In genomic region chr1:27485363-27485762, GRCh38 we compare ENCODE assay signal across 25 cellular contexts. TPM values are rescaled to one million over a fixed set of nuclear protein-coding genes. Genes with fewer than 3 reads are reported as not detected.
DNase-seq lines count a peak whose midpoint lies in the region; ATAC-seq, FAIRE-seq and TF ChIP-seq lines count a peak whose summit lies in the region.
"Had no signal": no experiment of that assay in that cellular context is flagged by ENCODE, and none has a peak within 500 bp of the region (broad histone marks: within the 10 kb centered on the region; RNA-seq: fewer than 3 reads in every experiment).

No MANE protein-coding gene starts in this region.

- peak overlapping the region; percentile 22 for H3K27ac Mint-ChIP-seq in CD8-positive, alpha-beta T cell
- H3K27ac Mint-ChIP-seq in activated CD8-positive, alpha-beta memory T cell treated with anti-CD3 and anti-CD28 coated beads, Interleukin-2, amount 10 ng/mL, durations not matched to agents 7 days and 5 days: no peak overlapping the region
- H3K27ac Mint-ChIP-seq: T-helper 1 cell treated with Interleukin-12 subunit alpha and Interleukin-12 subunit beta and Interleukin-4 antibody, amounts not matched to agents 30 μg/mL and 1 μg/mL, for 36 hours had no signal

- in situ Hi-C loops in K562 (cut with MboI): no loop called here

- no peaks in the 10 kb centered on the region for H3K9me3 Mint-ChIP-seq in CD8-positive, alpha-beta T cell
- no peaks in the 10 kb centered on the region for H3K9me3 Mint-ChIP-seq in activated CD8-positive, alpha-beta memory T cell treated with anti-CD3 and anti-CD28 coated beads, Interleukin-2, amount 10 ng/mL, durations not matched to agents 7 days and 5 days (ENCODE audit: low read depth)
- H3K9me3 Mint-ChIP-seq: T-helper 1 cell treated with Interleukin-12 subunit alpha and Interleukin-12 subunit beta and Interleukin-4 antibody, amounts not matched to agents 30 μg/mL and 1 μg/mL, for 36 hours had no signal

- no peak overlapping the region for H3K4me3 Mint-ChIP-seq in CD8-positive, alpha-beta T cell
- no peak overlapping the region for H3K4me3 Mint-ChIP-seq in activated CD8-positive, alpha-beta memory T cell treated with anti-CD3 and anti-CD28 coated beads, Interleukin-2, amount 10 ng/mL, durations not matched to agents 7 days and 5 days
- H3K4me3 Mint-ChIP-seq: T-helper 1 cell treated with Interleukin-12 subunit alpha and Interleukin-12 subunit beta and Interleukin-4 antibody, amounts not matched to agents 30 μg/mL and 1 μg/mL, for 36 hours had no signal

- intact Hi-C loops in CD8-positive, alpha-beta T cell (cut with DNase I, micrococcal nuclease): loop anchor here in 1 of 2 experiments (5.0 kb wide), 1 partner anchor 68 kb away; no protein-coding TSS in a partner anchor
- intact Hi-C loops in K562 (cut with micrococcal nuclease) (loop anchor here (5.0 kb wide), 1 partner anchor 58 kb away; no protein-coding TSS in a partner anchor), psoas muscle (cut with DNase I) (no loop called here)

- CTCF ChIA-PET in CD8-positive, alpha-beta T cell (lab: Charles Lee): no interaction called here
- CTCF ChIA-PET in K562 (lab: Yijun Ruan, JAX; ENCODE audit: low intra/inter-chr PET ratio): no interaction called here
- CTCF ChIA-PET in activated CD8-positive, alpha-beta memory T cell treated with anti-CD3 and anti-CD28 coated beads, Interleukin-2, amount 10 ng/mL, durations not matched to agents 7 days and 5 days (lab: Charles Lee): no interaction called here

- H3K9me1 ChIP-seq in K562 (ENCODE audit: control insufficient read depth, insufficient read depth, low read length): no peaks in the 10 kb centered on the region

- peaks cover 53% of the 10 kb centered on the region for H4K20me1 ChIP-seq in Loucy (ENCODE audit: insufficient read depth, low read length, poor library complexity, severe bottlenecking)
- peaks cover 9% of the 10 kb centered on the region for H4K20me1 ChIP-seq in K562 (replicated peaks; ENCODE audit: control insufficient read depth, insufficient read depth, low read length)

- TF ChIP-seq POLR2A in K562 (conservative IDR thresholded peaks at IDR 0.05): no peak

- H3K4me2 ChIP-seq in Loucy (ENCODE audit: low read depth, low read length, poor library complexity, severe bottlenecking) (peak overlapping the region; percentile 57), K562 (ENCODE audit: insufficient read depth, low read length) (no peak overlapping the region)

- H2AFZ ChIP-seq in Loucy (ENCODE audit: low read length): no peak overlapping the region
- H2AFZ ChIP-seq in K562 (ENCODE audit: low read depth, low read length): no peak overlapping the region
- H2AFZ ChIP-seq: GM23248 had no signal

- no peaks in the 10 kb centered on the region for H3K27me3 ChIP-seq in CD8-positive, alpha-beta T cell (ENCODE audit: insufficient read depth, low read length)
- H3K27me3 ChIP-seq in Loucy (ENCODE audit: insufficient read depth, low read length, poor library complexity, severe bottlenecking) (no peaks in the 10 kb centered on the region), K562 (ENCODE audit: control insufficient read depth in 2 of 2, insufficient read depth in 2 of 2, low read length in 2 of 2) (no peaks in the 10 kb centered on the region), psoas muscle (ENCODE audit: insufficient read depth in 3 of 3, low read length in 2 of 3) (no peaks in the 10 kb centered on the region)
- H3K27me3 ChIP-seq: Peyer's patch had no signal

- H3K4me1 Mint-ChIP-seq in CD8-positive, alpha-beta T cell (ENCODE audit: low read depth): peaks cover 57% of the 10 kb centered on the region
- peaks cover 40% of the 10 kb centered on the region for H3K4me1 Mint-ChIP-seq in activated CD8-positive, alpha-beta memory T cell treated with anti-CD3 and anti-CD28 coated beads, Interleukin-2, amount 10 ng/mL, durations not matched to agents 7 days and 5 days

- ATAC-seq in CD8-positive, alpha-beta T cell: no peak
- ATAC-seq in K562 (no peak), psoas muscle (no peak), left lobe of liver (no peak)
- no peak for ATAC-seq in activated CD8-positive, alpha-beta memory T cell treated with anti-CD3 and anti-CD28 coated beads, Interleukin-2, amount 10 ng/mL, durations not matched to agents 7 days and 5 days
- ATAC-seq: GM12878 had no signal

- no peak for TF ChIP-seq EP300 in K562 (IDR thresholded peaks at IDR 0.05; ENCODE audit: low read length)

- no peaks in the 10 kb centered on the region for H3K27me3 Mint-ChIP-seq in CD8-positive, alpha-beta T cell (ENCODE audit: low read depth)
- H3K27me3 Mint-ChIP-seq in activated CD8-positive, alpha-beta memory T cell treated with anti-CD3 and anti-CD28 coated beads, Interleukin-2, amount 10 ng/mL, durations not matched to agents 7 days and 5 days: no peaks in the 10 kb centered on the region

- no peaks in the 10 kb centered on the region for H3K9me2 ChIP-seq in Loucy (replicated peaks; ENCODE audit: low read depth, low read length)

- BruUV-seq in K562 (replicated peaks; lab: Mats Ljungman, UMichigan): no TSS peak

- H3K9me3 ChIP-seq in CD8-positive, alpha-beta T cell (ENCODE audit: low read length): no peaks in the 10 kb centered on the region
- H3K9me3 ChIP-seq in Loucy (ENCODE audit: insufficient read depth, low read depth, low read length): no peaks in the 10 kb centered on the region
- H3K9me3 ChIP-seq in K562 (replicated peaks; ENCODE audit: control insufficient read depth, insufficient read depth, low read depth, low read length): no peaks in the 10 kb centered on the region
- H3K9me3 ChIP-seq in psoas muscle: no peaks in the 10 kb centered on the region
- H3K9me3 ChIP-seq: HAP-1, Peyer's patch had no signal

- H3K27ac ChIP-seq in CD8-positive, alpha-beta T cell (ENCODE audit: low read depth, low read length): no peak overlapping the region
- no peak overlapping the region for H3K27ac ChIP-seq in K562 (ENCODE audit: extremely low read depth, low read depth, low read length)
- peak overlapping the region; percentile 21 for H3K27ac ChIP-seq in psoas muscle
- H3K27ac ChIP-seq: GM23248, Peyer's patch had no signal

- peaks cover 90% of the 10 kb centered on the region for H3K79me2 ChIP-seq in Loucy (ENCODE audit: insufficient read depth, low read length)
- peaks cover 91% of the 10 kb centered on the region for H3K79me2 ChIP-seq in K562 (ENCODE audit: control insufficient read depth, insufficient read depth, low read length)

- H3K36me3 ChIP-seq in CD8-positive, alpha-beta T cell (ENCODE audit: insufficient read depth, low read length): no peaks in the 10 kb centered on the region
- H3K36me3 ChIP-seq in Loucy (ENCODE audit: insufficient read depth, low read length) (no peaks in the 10 kb centered on the region), K562 (ENCODE audit: control insufficient read depth, insufficient read depth, low read length) (peaks cover 26% of the 10 kb centered on the region), psoas muscle (ENCODE audit: insufficient read depth in 1 of 2, low read depth in 1 of 2) (no peaks in the 10 kb centered on the region)
- H3K36me3 ChIP-seq: Peyer's patch had no signal

- H3F3A ChIP-seq in Loucy (ENCODE audit: low read depth): no peaks in the 10 kb centered on the region

- peaks cover 23% of the 10 kb centered on the region for H3K4me1 ChIP-seq in CD8-positive, alpha-beta T cell (ENCODE audit: insufficient read depth, low read length)
- H3K4me1 ChIP-seq in Loucy (ENCODE audit: insufficient read depth, low read length, poor library complexity, severe bottlenecking): peaks cover 36% of the 10 kb centered on the region
- peaks cover 8 to 11% of the 10 kb centered on the region in 2 experiments; a peak in 4 of 5 replicates for H3K4me1 ChIP-seq in K562 (replicated peaks in 1 of 2; ENCODE audit: control insufficient read depth in 2 of 2, insufficient read depth in 2 of 2, low read length in 2 of 2)
- peaks cover 49% of the 10 kb centered on the region for H3K4me1 ChIP-seq in psoas muscle

- H3K36me3 Mint-ChIP-seq in CD8-positive, alpha-beta T cell: peaks cover 27% of the 10 kb centered on the region
- peaks cover 10% of the 10 kb centered on the region for H3K36me3 Mint-ChIP-seq in activated CD8-positive, alpha-beta memory T cell treated with anti-CD3 and anti-CD28 coated beads, Interleukin-2, amount 10 ng/mL, durations not matched to agents 7 days and 5 days

- H3K9ac ChIP-seq in Loucy (ENCODE audit: low read depth, low read length, poor library complexity, severe bottlenecking) (no peak overlapping the region), K562 (ENCODE audit: insufficient read depth in 1 of 2, low read depth in 2 of 2, low read length in 2 of 2) (no peak overlapping the region)
- H3K9ac ChIP-seq: GM23248 had no signal

- POLR2A ChIA-PET in CD8-positive, alpha-beta T cell (lab: Charles Lee): no interaction called here
- POLR2A ChIA-PET in K562 (lab: Yijun Ruan, JAX): no interaction called here

- DNase-seq in CD8-positive, alpha-beta T cell: no peak
- DNase-seq in K562 (ENCODE audit: extremely low read depth in 1 of 4, low spot score in 3 of 4) (no peak), psoas muscle (no peak), left lobe of liver (ENCODE audit: low spot score) (no peak), NCI-H1417 (lab: John Stamatoyannopoulos, UW) (no peak)
- no peak for DNase-seq in activated CD8-positive, alpha-beta memory T cell treated with anti-CD3 and anti-CD28 coated beads, Interleukin-2, amount 10 ng/mL, durations not matched to agents 7 days and 5 days
- DNase-seq: CD4-positive, CD25-positive, alpha-beta regulatory T cell; GM23248; Karpas-422; MV-4-11; NCI-H1105; NCI-H2029; NCI-H446 treated with DMSO at 0.1 percent for 48 hours; NCI-H526 treated with DMSO at 0.1 percent for 48 hours; OCI-M1; SIG-M5; SW 1271 had no signal

- TF ChIP-seq RAD21 in K562 (CRISPR knock-in tag; conservative IDR thresholded peaks at IDR 0.05 in 1 of 2, IDR thresholded peaks at IDR 0.05 in 1 of 2): no peak

- WGBS in K562 (ENCODE audit: insufficient coverage, low coverage, missing lambda C conversion rate): 94% methylated on average over 1 of the region's 1 CpG
- WGBS in psoas muscle, 3 donors: 94 to 100% (median 94%) methylated on average over 1 of the region's 1 CpG

- H3K4me3 ChIP-seq in CD8-positive, alpha-beta T cell (ENCODE audit: low read depth, low read length): no peak overlapping the region
- H3K4me3 ChIP-seq in Loucy (ENCODE audit: low read length, poor library complexity, severe bottlenecking) (no peak overlapping the region), K562 (no peak overlapping the region), psoas muscle (no peak overlapping the region)
- H3K4me3 ChIP-seq: GM23248, HAP-1, Peyer's patch, SK-N-MC had no signal

- FAIRE-seq in K562 (lab: Jason Lieb, UNC): no peak
- FAIRE-seq: D721Med, G401.6, GM12878 had no signal

- no peak for TF ChIP-seq CTCF in CD8-positive, alpha-beta T cell (IDR thresholded peaks at IDR 0.05)
- TF ChIP-seq CTCF in Loucy (conservative IDR thresholded peaks at IDR 0.05; ENCODE audit: low read length) (no peak), K562 (IDR thresholded peaks at IDR 0.05 in 2 of 3, conservative IDR thresholded peaks at IDR 0.05 in 1 of 3; ENCODE audit: insufficient read depth in 2 of 3, low read depth in 1 of 3, low read length in 3 of 3) (no peak), psoas muscle (IDR thresholded peaks at IDR 0.05) (no peak)

RNA-seq across cellular contexts. Expression of gene WASF2, which starts 4.6 kb away (rescaled TPM):
- total RNA-seq in CD8-positive, alpha-beta T cell: 10 to 100 TPM; 91.6 to 95.0 TPM
- 60.7 and 84.8 TPM in 2 replicates for total RNA-seq in K562 (2011; cell fraction: chromatin; rRNA removed; ENCODE audit: low replicate concordance)
- total RNA-seq in K562 (2011; cell fraction: nucleolus; rRNA removed): 47.0 and 48.4 TPM in 2 replicates
- 68.6 and 84.8 TPM in 2 replicates for total RNA-seq in K562 (2011; cell fraction: nucleoplasm; rRNA removed)
- 21.3 and 29.6 TPM in 2 replicates for total RNA-seq in K562 (2014; rRNA removed)
- 31.2 and 40.7 TPM in 2 replicates for total RNA-seq in K562 (2014; rRNA removed; fragmentation: Illumina TruSeq; extraction: Trizol)
- 26.1 and 29.2 TPM in 2 replicates for total RNA-seq in K562 (2015; rRNA removed; fragmentation: Illumina TruSeq; extraction: Trizol)
- total RNA-seq in K562 (2021): 139 and 163 TPM in 2 replicates
- 41.5 and 104 TPM in 2 replicates for polyA plus RNA-seq in K562 (2011; rRNA removed)
- 45.0 and 57.5 TPM in 2 replicates for polyA plus RNA-seq in K562 (2011; cell fraction: cytosol; rRNA removed)
- 49.0 and 54.9 TPM in 2 replicates for polyA plus RNA-seq in K562 (2011; cell fraction: nucleus; rRNA removed)
- polyA plus RNA-seq in K562 (2012): 84.9 and 101 TPM in 2 replicates
- 109 and 115 TPM in 2 replicates for polyA plus RNA-seq in K562 (2014; fragmentation: Illumina TruSeq; extraction: Trizol)
- 1 to 10 TPM; 8.2 to 9.7 TPM for polyA plus RNA-seq in K562 (2014; fragmentation: Nextera tagmentation; extraction: Ambion mirVana)
- 51.3 and 56.8 TPM in 2 replicates for polyA plus RNA-seq in K562 (2014; rRNA removed)
- 49.4 and 58.2 TPM in 2 replicates for polyA minus RNA-seq in K562 (2011; rRNA and poly(A)+ RNA removed)
- polyA minus RNA-seq in K562 (2011; cell fraction: cytosol; rRNA and poly(A)+ RNA removed): 68.3 and 88.6 TPM in 2 replicates
- polyA minus RNA-seq in K562 (2011; cell fraction: nucleus; rRNA and poly(A)+ RNA removed): 15.8 and 27.9 TPM in 2 replicates
- 10 to 100 TPM; 29.4 to 40.6 (median 35.9) TPM for total RNA-seq in psoas muscle
- polyA plus RNA-seq in psoas muscle: 10 to 100 TPM in 2 of 3 donors, 1 to 10 TPM in 1; 7.9 to 14.2 (median 11.3) TPM
- 27.9 TPM for total RNA-seq in left lobe of liver
- 100 to 1,000 TPM; 113 to 117 TPM for total RNA-seq in activated CD8-positive, alpha-beta memory T cell treated with anti-CD3 and anti-CD28 coated beads, Interleukin-2, amount 10 ng/mL, durations not matched to agents 7 days and 5 days
